Comparison of ENCODE assay signal across 23 cellular contexts in the genomic region with DNA sequence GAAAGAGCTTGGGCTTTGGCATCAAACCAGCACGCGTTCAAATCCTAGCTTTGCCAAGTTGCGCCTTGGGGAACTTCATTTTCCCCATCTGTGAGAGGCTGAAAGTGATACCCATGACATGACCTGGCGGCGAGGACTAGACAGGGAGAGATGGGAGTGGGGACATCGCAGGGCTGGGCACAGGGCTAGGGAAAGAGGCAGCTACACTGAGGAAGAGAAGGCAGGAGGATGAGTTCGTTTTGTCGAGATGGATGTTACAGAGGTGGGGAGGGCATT.
DNase-seq lines count a peak whose midpoint lies in the region; ATAC-seq, FAIRE-seq and TF ChIP-seq lines count a peak whose summit lies in the region.
"Had no signal": no experiment of that assay in that cellular context is flagged by ENCODE, and none has a peak within 500 bp of the region (broad histone marks: within the 10 kb centered on the region; RNA-seq: fewer than 3 reads in every experiment).

No MANE protein-coding gene starts in this region.

- no peak overlapping the region for H2BK5ac ChIP-seq in H1 (ENCODE audit: low read depth, low read length)

- H3K9ac ChIP-seq in H1 (replicated peaks in 1 of 4; ENCODE audit: extremely low read depth in 1 of 4, low read depth in 3 of 4, low read length in 3 of 4) = no peak overlapping the region

- no peak overlapping the region for H2BK12ac ChIP-seq in H1 (ENCODE audit: low read depth, low read length)

- no peaks in the 10 kb centered on the region for H3K79me2 ChIP-seq in H1 (ENCODE audit: control insufficient read depth in 1 of 2, insufficient read depth in 2 of 2, low read length in 2 of 2)

- no peaks in the 10 kb centered on the region for H3K27me3 ChIP-seq in H1 (replicated peaks in 1 of 4; ENCODE audit: control insufficient read depth in 3 of 4, extremely low read depth in 1 of 4, insufficient read depth in 3 of 4, low read length in 3 of 4)
- H3K27me3 ChIP-seq: BE2C had no signal

- no peak for FAIRE-seq in H1 (lab: Jason Lieb, UNC)
- FAIRE-seq: A204.1, GM12878, HTR-8/SVneo had no signal

- no peak overlapping the region for H3K23ac ChIP-seq in H1 (ENCODE audit: insufficient read length)

- no peak overlapping the region for H3K4me2 ChIP-seq in H1 (ENCODE audit: insufficient read depth in 1 of 2, low read depth in 2 of 2, low read length in 2 of 2)
- H3K4me2 ChIP-seq: GM23338 had no signal

- TF ChIP-seq EP300 in H1 (IDR thresholded peaks at IDR 0.05; ENCODE audit: borderline replicate concordance in 1 of 2, low read depth in 2 of 2, low read length in 2 of 2) = no peak

- no peaks in the 10 kb centered on the region for H4K20me1 ChIP-seq in H1 (replicated peaks in 1 of 2; ENCODE audit: control insufficient read depth in 1 of 2, insufficient read depth in 2 of 2, low read length in 2 of 2)

- no peak for TF ChIP-seq POLR2A in H1 (IDR thresholded peaks at IDR 0.05; ENCODE audit: control extremely low read depth in 1 of 2, low read depth in 2 of 2, low read length in 2 of 2)

- no peak for ATAC-seq in HG03135 (IDR thresholded peaks at IDR 0.05; ENCODE audit: unreplicated experiment)
- ATAC-seq: GM12878, HCT116 had no signal

- H3K27ac ChIP-seq in H1 (ENCODE audit: low read depth, low read length) = no peak overlapping the region

- no peaks in the 10 kb centered on the region for H3K9me3 ChIP-seq in H1 (ENCODE audit: insufficient read depth in 2 of 2, low read depth in 1 of 2, low read length in 1 of 2)
- H3K9me3 ChIP-seq: BE2C had no signal

- H3K18ac ChIP-seq in H1 (ENCODE audit: extremely low read depth, low read length) = no peak overlapping the region

- WGBS in H1 (ENCODE audit: extremely low coverage in 1 of 2, insufficient coverage in 1 of 2, insufficient read length in 1 of 2, insufficient replicate concordance in 2 of 2, low coverage in 1 of 2, low lambda C conversion rate in 2 of 2, missing lambda C conversion rate in 1 of 2), 2 experiments = 97% methylated on average over 8 of the region's 8 CpGs; no CpG with 5 or more reads in 1 of the 2 experiments

- DNase-seq in H1 (ENCODE audit: low read depth in 1 of 2, low spot score in 2 of 2) = no peak
- peak; percentile 32 for DNase-seq in fibroblast of the aortic adventitia (ENCODE audit: low read depth)
- DNase-seq in mesenteric fat pad (ENCODE audit: low spot score) = peak; percentile 71
- DNase-seq in stimulated activated CD4-positive, alpha-beta T cell treated with anti-CD3 and anti-CD28 coated beads, Interleukin-12 subunit alpha, Interleukin-12 subunit beta, amount 100 ng/mL, for 4 hours = no peak
- no peak for DNase-seq in stimulated activated CD4-positive, alpha-beta T cell treated with anti-CD3 and anti-CD28 coated beads, Interleukin-4, amount 100 ng/mL, for 24 hours
- DNase-seq: ACHN; C1 segment of cervical spinal cord; CD4-positive, CD25-positive, alpha-beta regulatory T cell; CD8-positive, alpha-beta memory T cell; COR-L47; DMS 273 treated with DMSO at 0.1 percent for 48 hours; DMS53; DND-41; EL; H7; HFFc6 had no signal

- no peaks in the 10 kb centered on the region for H3K36me3 ChIP-seq in H1 (ENCODE audit: control insufficient read depth in 2 of 4, insufficient read depth in 4 of 4, low read length in 3 of 4)
- H3K36me3 ChIP-seq: BE2C had no signal

- CTCF ChIA-PET in H1 (lab: Charles Lee; ENCODE audit: partially characterized antibody) = interaction anchor here (1.2 to 2.9 kb wide), 3 partner anchors 10 to 29 kb away, joined by 3 to 12 read pairs (median 4); no protein-coding TSS in a partner anchor

- H3K56ac ChIP-seq in H1 (replicated peaks; ENCODE audit: insufficient read length, low read depth, low read length) = no peak overlapping the region

- H3K4me1 ChIP-seq in H1 (replicated peaks in 1 of 4; ENCODE audit: control insufficient read depth in 3 of 4, insufficient read depth in 4 of 4, low read length in 3 of 4) = no peaks in the 10 kb centered on the region

- POLR2A ChIA-PET in H1 (lab: Charles Lee; ENCODE audit: partially characterized antibody) = no interaction called here

- no peaks in the 10 kb centered on the region for H3K79me1 ChIP-seq in H1 (ENCODE audit: low read depth, low read length)

- no peak overlapping the region for H2BK15ac ChIP-seq in H1 (ENCODE audit: low read length)

- H2AK5ac ChIP-seq in H1 (ENCODE audit: low read depth, low read length) = no peak overlapping the region

- no peak for TF ChIP-seq RAD21 in H1 (IDR thresholded peaks at IDR 0.05 in 1 of 2, conservative IDR thresholded peaks at IDR 0.05 in 1 of 2; ENCODE audit: low read depth in 2 of 2, low read length in 2 of 2)

- 0 out of 2 replicates have a peak overlapping the region, but pooled peaks have one; percentile 46 for H2AFZ ChIP-seq in H1 (ENCODE audit: low read length)

- no peak overlapping the region for H4K8ac ChIP-seq in H1 (ENCODE audit: extremely low read depth, insufficient read depth, low read length)

- no peak overlapping the region for H2BK120ac ChIP-seq in H1 (replicated peaks; ENCODE audit: low read depth, low read length)

- no peak overlapping the region for H4K91ac ChIP-seq in H1 (replicated peaks; ENCODE audit: insufficient read length, low read length)

- H3K14ac ChIP-seq in H1 (ENCODE audit: insufficient read length) = no peak overlapping the region

- TF ChIP-seq CTCF in H1 (IDR thresholded peaks at IDR 0.05; ENCODE audit: control extremely low read depth in 1 of 3, insufficient read depth in 1 of 3, low read depth in 1 of 3, low read length in 3 of 3) = no peak
- TF ChIP-seq CTCF in fibroblast of the aortic adventitia (IDR thresholded peaks at IDR 0.05; ENCODE audit: insufficient read depth, low read length) = no peak

- H3K4ac ChIP-seq in H1 (replicated peaks; ENCODE audit: insufficient read length, low read depth, low read length) = no peak overlapping the region

- peaks cover 1% of the 10 kb centered on the region; the same call in 1 of the 2 replicates for H3K23me2 ChIP-seq in H1 (ENCODE audit: low read depth, low read length)

- no peak overlapping the region for H2BK20ac ChIP-seq in H1 (ENCODE audit: low read length)

- H4K5ac ChIP-seq in H1 (ENCODE audit: insufficient read length, low read depth, low read length) = no peak overlapping the region

- H3K4me3 ChIP-seq in H1 (ENCODE audit: extremely low read depth in 1 of 4, insufficient read depth in 2 of 4, low read depth in 3 of 4, low read length in 4 of 4) = no peak overlapping the region
- H3K4me3 ChIP-seq in fibroblast of the aortic adventitia (ENCODE audit: low read depth, low read length) = no peak overlapping the region
- H3K4me3 ChIP-seq: GM12878, GM23338 had no signal

TF ChIP-seq in H1, 55 proteins besides CTCF, POLR2A, EP300 and RAD21:
- TF ChIP-seq JUND (IDR thresholded peaks at IDR 0.05; ENCODE audit: low read length) (no peak), SP4 (IDR thresholded peaks at IDR 0.05; ENCODE audit: low read length) (no peak), ZNF274 (IDR thresholded peaks at IDR 0.05; ENCODE audit: borderline replicate concordance, extremely low read depth, low read length) (no peak), KDM5A (IDR thresholded peaks at IDR 0.05; ENCODE audit: low read length) (no peak), SP2 (IDR thresholded peaks at IDR 0.05; ENCODE audit: low read length) (no peak), KDM4A (IDR thresholded peaks at IDR 0.05; ENCODE audit: low read depth, low read length, severe bottlenecking) (no peak), SRF (IDR thresholded peaks at IDR 0.05; ENCODE audit: low read depth, low read length) (no peak), NANOG (IDR thresholded peaks at IDR 0.05; ENCODE audit: insufficient read depth, low read depth, low read length, poor library complexity, severe bottlenecking) (no peak), ATF2 (IDR thresholded peaks at IDR 0.05; ENCODE audit: low read length) (no peak), GABPA (IDR thresholded peaks at IDR 0.05; ENCODE audit: borderline replicate concordance, insufficient read depth, low read length) (no peak), EZH2 (IDR thresholded peaks at IDR 0.05; ENCODE audit: low read depth, low read length, severe bottlenecking) (no peak), RFX5 (IDR thresholded peaks at IDR 0.05; ENCODE audit: borderline replicate concordance, low read depth, low read length) (no peak), SUZ12 (IDR thresholded peaks at IDR 0.05; ENCODE audit: low read length) (no peak)

Comparison
In these comparisons a context has a peak if more than half of its experiments do, and no peak if none do; other contexts are left out.
1. DNase-seq: peak in fibroblast of the aortic adventitia (single experiment) and mesenteric fat pad (single experiment); none in H1 (0 of 2), stimulated activated CD4-positive, alpha-beta T cell treated with anti-CD3 and anti-CD28 coated beads, Interleukin-12 subunit alpha, Interleukin-12 subunit beta, amount 100 ng/mL, for 4 hours (single experiment) and stimulated activated CD4-positive, alpha-beta T cell treated with anti-CD3 and anti-CD28 coated beads, Interleukin-4, amount 100 ng/mL, for 24 hours (single experiment).